ENCODE assay signal across 8 cellular contexts in genomic region chr17:82212331-82213250, GRCh38. TPM values are rescaled to one million over a fixed set of nuclear protein-coding genes. Genes with fewer than 3 reads are reported as not detected.
DNase-seq lines count a peak whose midpoint lies in the region; ATAC-seq lines count a peak whose summit lies in the region.

CCDC57 (minus strand) TSS chr17:82212842; CDS start chr17:82201944, 10,898 bp downstream.

- peaks cover 2% of the 10 kb centered on the region for H3K36me3 Mint-ChIP-seq in activated CD4-positive, alpha-beta memory T cell treated with anti-CD3 and anti-CD28 coated beads, Interleukin-2, amount 10 ng/mL, durations not matched to agents 7 days and 5 days (ENCODE audit: low read depth)
- H3K36me3 Mint-ChIP-seq in memory B cell: no peaks in the 10 kb centered on the region

- POLR2A ChIA-PET in activated CD4-positive, alpha-beta memory T cell treated with anti-CD3 and anti-CD28 coated beads, Interleukin-2, amount 10 ng/mL, durations not matched to agents 7 days and 5 days (lab: Charles Lee): interaction anchor here (0.7 to 3.5 kb wide), 9 partner anchors 9 to 61 kb away, joined by 3 to 27 read pairs (median 4); partner anchors contain the start of genes CSNK1D and SLC16A3

- peak; percentile 52 for DNase-seq in activated T-cell treated with anti-CD3 and anti-CD28 coated beads for 1 hour (ENCODE audit: low read depth)
- no peak for DNase-seq in activated T-cell treated with anti-CD3 and anti-CD28 coated beads for 4 hours
- peak; percentile 51 for DNase-seq in NCI-H2227 treated with DMSO at 0.1 percent for 48 hours (lab: John Stamatoyannopoulos, UW)
- DNase-seq in activated CD4-positive, alpha-beta memory T cell treated with anti-CD3 and anti-CD28 coated beads, Interleukin-2, amount 10 ng/mL, durations not matched to agents 7 days and 5 days: peak; percentile 77
- peak; percentile 65 to 80 for DNase-seq in memory B cell (ENCODE audit: low spot score in 2 of 2)
- peak; percentile 86 for DNase-seq in stimulated activated CD8-positive, alpha-beta memory T cell treated with anti-CD3 and anti-CD28 coated beads, Interleukin-4, amount 100 ng/mL, for 48 hours

- H3K9me3 Mint-ChIP-seq in activated CD4-positive, alpha-beta memory T cell treated with anti-CD3 and anti-CD28 coated beads, Interleukin-2, amount 10 ng/mL, durations not matched to agents 7 days and 5 days: no peaks in the 10 kb centered on the region
- no peaks in the 10 kb centered on the region for H3K9me3 Mint-ChIP-seq in memory B cell

- H3K9me3 ChIP-seq in endocrine pancreas (ENCODE audit: control insufficient read depth, low read length): no peaks in the 10 kb centered on the region

- H3K27me3 ChIP-seq in endocrine pancreas (ENCODE audit: control insufficient read depth, insufficient read depth, low read length): no peaks in the 10 kb centered on the region

- no peaks in the 10 kb centered on the region for H3K36me3 ChIP-seq in endocrine pancreas (ENCODE audit: control insufficient read depth, insufficient read depth, low read length)

- peak within 1 kb of the TSS; percentile 6 for H3K4me3 ChIP-seq in endocrine pancreas (ENCODE audit: control insufficient read depth, insufficient read depth, low read length)

- peak; percentile 55 for ATAC-seq in HG02884 (IDR thresholded peaks at IDR 0.05; ENCODE audit: unreplicated experiment)
- ATAC-seq in memory B cell (ENCODE audit: low read depth): peak; percentile 56

- H3K4me1 Mint-ChIP-seq in activated CD4-positive, alpha-beta memory T cell treated with anti-CD3 and anti-CD28 coated beads, Interleukin-2, amount 10 ng/mL, durations not matched to agents 7 days and 5 days: peaks cover 43% of the 10 kb centered on the region
- H3K4me1 Mint-ChIP-seq in memory B cell: peaks cover 25% of the 10 kb centered on the region

- H3K4me3 Mint-ChIP-seq in activated CD4-positive, alpha-beta memory T cell treated with anti-CD3 and anti-CD28 coated beads, Interleukin-2, amount 10 ng/mL, durations not matched to agents 7 days and 5 days: peak within 1 kb of the TSS; percentile 77
- peak within 1 kb of the TSS; percentile 87 for H3K4me3 Mint-ChIP-seq in memory B cell

- no peaks in the 10 kb centered on the region for H3K27me3 Mint-ChIP-seq in activated CD4-positive, alpha-beta memory T cell treated with anti-CD3 and anti-CD28 coated beads, Interleukin-2, amount 10 ng/mL, durations not matched to agents 7 days and 5 days
- H3K27me3 Mint-ChIP-seq in memory B cell: no peaks in the 10 kb centered on the region

- CTCF ChIA-PET in activated CD4-positive, alpha-beta memory T cell treated with anti-CD3 and anti-CD28 coated beads, Interleukin-2, amount 10 ng/mL, durations not matched to agents 7 days and 5 days (lab: Charles Lee): interaction anchor here (0.9 to 1.2 kb wide), 3 partner anchors 24 to 182 kb away, joined by 3 to 4 read pairs (median 3); no protein-coding TSS in a partner anchor

- no peaks in the 10 kb centered on the region for H3K4me1 ChIP-seq in endocrine pancreas (ENCODE audit: control insufficient read depth, insufficient read depth, low read length)

- H3K27ac Mint-ChIP-seq in activated CD4-positive, alpha-beta memory T cell treated with anti-CD3 and anti-CD28 coated beads, Interleukin-2, amount 10 ng/mL, durations not matched to agents 7 days and 5 days: peak within 1 kb of the TSS; percentile 52
- H3K27ac Mint-ChIP-seq in memory B cell: peak within 1 kb of the TSS; percentile 93

- H3K9ac ChIP-seq in endocrine pancreas (ENCODE audit: control insufficient read depth, insufficient read depth, low read length): peak within 1 kb of the TSS; percentile 90

RNA-seq across cellular contexts. Expression of gene CCDC57, which starts in this region (rescaled TPM):
- 10 to 100 TPM; 49.8 to 54.9 TPM for total RNA-seq in activated CD4-positive, alpha-beta memory T cell treated with anti-CD3 and anti-CD28 coated beads, Interleukin-2, amount 10 ng/mL, durations not matched to agents 7 days and 5 days
